In the genomic region with DNA sequence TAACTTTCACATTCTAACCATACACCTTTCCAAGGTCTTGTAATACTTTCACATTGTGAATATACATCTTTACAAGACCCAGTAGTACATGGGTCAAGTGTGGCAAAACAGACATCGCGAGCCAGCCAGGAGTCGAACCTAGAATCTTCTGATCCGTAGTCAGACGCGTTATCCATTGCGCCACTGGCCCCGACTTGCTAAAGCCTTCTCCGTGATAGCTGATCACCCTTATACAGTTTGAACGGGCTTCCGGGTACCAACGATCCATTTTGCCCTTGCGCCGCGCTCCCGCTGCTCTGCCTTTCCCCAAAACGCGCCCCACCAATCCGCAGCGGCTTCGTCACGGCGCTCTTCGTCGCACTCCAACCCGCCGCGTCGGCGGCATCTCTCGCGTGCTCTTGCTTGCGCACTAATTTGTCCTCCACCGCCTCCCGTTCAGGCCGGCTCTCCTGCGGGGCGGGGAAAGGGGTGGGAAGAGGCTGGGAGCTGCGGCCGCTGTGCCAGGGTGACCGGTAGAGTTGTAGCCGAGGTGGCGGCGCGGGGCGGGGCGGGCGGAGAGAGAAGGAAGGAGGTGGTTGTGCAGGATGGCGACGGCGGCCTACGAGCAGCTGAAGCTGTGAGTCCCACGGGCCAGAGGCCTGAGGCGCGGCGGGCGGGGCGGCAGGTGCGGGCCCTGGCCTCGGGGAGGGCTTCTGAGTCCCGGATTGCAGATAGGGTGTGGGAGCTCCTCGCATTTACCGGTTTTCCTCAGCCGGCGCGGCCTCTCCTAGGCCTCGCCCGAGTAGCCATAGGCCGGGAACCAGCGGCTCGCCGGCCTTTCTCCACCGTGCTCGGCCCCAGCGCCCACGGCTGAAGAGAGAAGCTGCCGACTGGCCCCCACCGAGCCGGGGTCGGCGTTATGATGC, we compare ENCODE assay signal across 1 cellular context.
TF ChIP-seq lines count a peak whose summit lies in the region.

A gene with protein sequence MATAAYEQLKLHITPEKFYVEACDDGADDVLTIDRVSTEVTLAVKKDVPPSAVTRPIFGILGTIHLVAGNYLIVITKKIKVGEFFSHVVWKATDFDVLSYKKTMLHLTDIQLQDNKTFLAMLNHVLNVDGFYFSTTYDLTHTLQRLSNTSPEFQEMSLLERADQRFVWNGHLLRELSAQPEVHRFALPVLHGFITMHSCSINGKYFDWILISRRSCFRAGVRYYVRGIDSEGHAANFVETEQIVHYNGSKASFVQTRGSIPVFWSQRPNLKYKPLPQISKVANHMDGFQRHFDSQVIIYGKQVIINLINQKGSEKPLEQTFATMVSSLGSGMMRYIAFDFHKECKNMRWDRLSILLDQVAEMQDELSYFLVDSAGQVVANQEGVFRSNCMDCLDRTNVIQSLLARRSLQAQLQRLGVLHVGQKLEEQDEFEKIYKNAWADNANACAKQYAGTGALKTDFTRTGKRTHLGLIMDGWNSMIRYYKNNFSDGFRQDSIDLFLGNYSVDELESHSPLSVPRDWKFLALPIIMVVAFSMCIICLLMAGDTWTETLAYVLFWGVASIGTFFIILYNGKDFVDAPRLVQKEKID (plus strand): TSS at position 515 of the 905 bp plus-strand sequence. CDS start 70 bp downstream, at position 585.

TF ChIP-seq in HepG2, 621 proteins besides CTCF, POLR2A, EP300 and RAD21 (continued from another document and continues in another):
- TF ChIP-seq, protein P1, sequence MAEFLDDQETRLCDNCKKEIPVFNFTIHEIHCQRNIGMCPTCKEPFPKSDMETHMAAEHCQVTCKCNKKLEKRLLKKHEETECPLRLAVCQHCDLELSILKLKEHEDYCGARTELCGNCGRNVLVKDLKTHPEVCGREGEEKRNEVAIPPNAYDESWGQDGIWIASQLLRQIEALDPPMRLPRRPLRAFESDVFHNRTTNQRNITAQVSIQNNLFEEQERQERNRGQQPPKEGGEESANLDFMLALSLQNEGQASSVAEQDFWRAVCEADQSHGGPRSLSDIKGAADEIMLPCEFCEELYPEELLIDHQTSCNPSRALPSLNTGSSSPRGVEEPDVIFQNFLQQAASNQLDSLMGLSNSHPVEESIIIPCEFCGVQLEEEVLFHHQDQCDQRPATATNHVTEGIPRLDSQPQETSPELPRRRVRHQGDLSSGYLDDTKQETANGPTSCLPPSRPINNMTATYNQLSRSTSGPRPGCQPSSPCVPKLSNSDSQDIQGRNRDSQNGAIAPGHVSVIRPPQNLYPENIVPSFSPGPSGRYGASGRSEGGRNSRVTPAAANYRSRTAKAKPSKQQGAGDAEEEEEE (CRISPR knock-in tag; IDR thresholded peaks at IDR 0.05; ENCODE audit: borderline replicate concordance), result peak; percentile 94; the same call in 1 of the 2 replicates
- peak; percentile 96 for TF ChIP-seq RBM22 (optimal IDR thresholded peaks at IDR 0.05; ENCODE audit: low read length)
- peak; percentile 88 for TF ChIP-seq ASH2L (IDR thresholded peaks at IDR 0.05; ENCODE audit: insufficient read length, low read depth, low read length)
- TF ChIP-seq ZBTB20 (CRISPR knock-in tag; IDR thresholded peaks at IDR 0.05; ENCODE audit: borderline replicate concordance, low read depth), result 0 out of 2 replicates have a peak, but pooled peaks have one; percentile 34
- TF ChIP-seq ZNF251 (CRISPR knock-in tag; IDR thresholded peaks at IDR 0.05), result no peak
- TF ChIP-seq, protein P2, sequence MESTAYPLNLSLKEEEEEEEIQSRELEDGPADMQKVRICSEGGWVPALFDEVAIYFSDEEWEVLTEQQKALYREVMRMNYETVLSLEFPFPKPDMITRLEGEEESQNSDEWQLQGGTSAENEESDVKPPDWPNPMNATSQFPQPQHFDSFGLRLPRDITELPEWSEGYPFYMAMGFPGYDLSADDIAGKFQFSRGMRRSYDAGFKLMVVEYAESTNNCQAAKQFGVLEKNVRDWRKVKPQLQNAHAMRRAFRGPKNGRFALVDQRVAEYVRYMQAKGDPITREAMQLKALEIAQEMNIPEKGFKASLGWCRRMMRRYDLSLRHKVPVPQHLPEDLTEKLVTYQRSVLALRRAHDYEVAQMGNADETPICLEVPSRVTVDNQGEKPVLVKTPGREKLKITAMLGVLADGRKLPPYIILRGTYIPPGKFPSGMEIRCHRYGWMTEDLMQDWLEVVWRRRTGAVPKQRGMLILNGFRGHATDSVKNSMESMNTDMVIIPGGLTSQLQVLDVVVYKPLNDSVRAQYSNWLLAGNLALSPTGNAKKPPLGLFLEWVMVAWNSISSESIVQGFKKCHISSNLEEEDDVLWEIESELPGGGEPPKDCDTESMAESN (CRISPR knock-in tag; conservative IDR thresholded peaks at IDR 0.05), result peak; percentile 80
- TF ChIP-seq JDP2 (CRISPR knock-in tag; IDR thresholded peaks at IDR 0.05; ENCODE audit: borderline replicate concordance), result 0 out of 2 replicates have a peak, but pooled peaks have one; percentile 53
- TF ChIP-seq MXI1 (IDR thresholded peaks at IDR 0.05; ENCODE audit: borderline replicate concordance, low read depth, low read length), result peak; percentile 64; the same call in 1 of the 3 replicates
- peak; percentile 91 for TF ChIP-seq PHF21A (CRISPR knock-in tag; IDR thresholded peaks at IDR 0.05)
- peak; percentile 82 for TF ChIP-seq RXRA (CRISPR knock-in tag; IDR thresholded peaks at IDR 0.05)
- TF ChIP-seq, protein P3, sequence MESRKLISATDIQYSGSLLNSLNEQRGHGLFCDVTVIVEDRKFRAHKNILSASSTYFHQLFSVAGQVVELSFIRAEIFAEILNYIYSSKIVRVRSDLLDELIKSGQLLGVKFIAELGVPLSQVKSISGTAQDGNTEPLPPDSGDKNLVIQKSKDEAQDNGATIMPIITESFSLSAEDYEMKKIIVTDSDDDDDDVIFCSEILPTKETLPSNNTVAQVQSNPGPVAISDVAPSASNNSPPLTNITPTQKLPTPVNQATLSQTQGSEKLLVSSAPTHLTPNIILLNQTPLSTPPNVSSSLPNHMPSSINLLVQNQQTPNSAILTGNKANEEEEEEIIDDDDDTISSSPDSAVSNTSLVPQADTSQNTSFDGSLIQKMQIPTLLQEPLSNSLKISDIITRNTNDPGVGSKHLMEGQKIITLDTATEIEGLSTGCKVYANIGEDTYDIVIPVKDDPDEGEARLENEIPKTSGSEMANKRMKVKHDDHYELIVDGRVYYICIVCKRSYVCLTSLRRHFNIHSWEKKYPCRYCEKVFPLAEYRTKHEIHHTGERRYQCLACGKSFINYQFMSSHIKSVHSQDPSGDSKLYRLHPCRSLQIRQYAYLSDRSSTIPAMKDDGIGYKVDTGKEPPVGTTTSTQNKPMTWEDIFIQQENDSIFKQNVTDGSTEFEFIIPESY (CRISPR knock-in tag; IDR thresholded peaks at IDR 0.05), result no peak
- peak; percentile 76 for TF ChIP-seq POLR2AphosphoS5 (IDR thresholded peaks at IDR 0.05; ENCODE audit: low read depth, low read length)
- TF ChIP-seq ZNF501 (CRISPR knock-in tag; IDR thresholded peaks at IDR 0.05), result peak; percentile 96
- TF ChIP-seq, protein P4, sequence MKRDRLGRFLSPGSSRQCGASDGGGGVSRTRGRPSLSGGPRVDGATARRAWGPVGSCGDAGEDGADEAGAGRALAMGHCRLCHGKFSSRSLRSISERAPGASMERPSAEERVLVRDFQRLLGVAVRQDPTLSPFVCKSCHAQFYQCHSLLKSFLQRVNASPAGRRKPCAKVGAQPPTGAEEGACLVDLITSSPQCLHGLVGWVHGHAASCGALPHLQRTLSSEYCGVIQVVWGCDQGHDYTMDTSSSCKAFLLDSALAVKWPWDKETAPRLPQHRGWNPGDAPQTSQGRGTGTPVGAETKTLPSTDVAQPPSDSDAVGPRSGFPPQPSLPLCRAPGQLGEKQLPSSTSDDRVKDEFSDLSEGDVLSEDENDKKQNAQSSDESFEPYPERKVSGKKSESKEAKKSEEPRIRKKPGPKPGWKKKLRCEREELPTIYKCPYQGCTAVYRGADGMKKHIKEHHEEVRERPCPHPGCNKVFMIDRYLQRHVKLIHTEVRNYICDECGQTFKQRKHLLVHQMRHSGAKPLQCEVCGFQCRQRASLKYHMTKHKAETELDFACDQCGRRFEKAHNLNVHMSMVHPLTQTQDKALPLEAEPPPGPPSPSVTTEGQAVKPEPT (CRISPR knock-in tag; IDR thresholded peaks at IDR 0.05; ENCODE audit: low read depth), result no peak; the same call in 1 of the 2 replicates
- TF ChIP-seq, protein P5, sequence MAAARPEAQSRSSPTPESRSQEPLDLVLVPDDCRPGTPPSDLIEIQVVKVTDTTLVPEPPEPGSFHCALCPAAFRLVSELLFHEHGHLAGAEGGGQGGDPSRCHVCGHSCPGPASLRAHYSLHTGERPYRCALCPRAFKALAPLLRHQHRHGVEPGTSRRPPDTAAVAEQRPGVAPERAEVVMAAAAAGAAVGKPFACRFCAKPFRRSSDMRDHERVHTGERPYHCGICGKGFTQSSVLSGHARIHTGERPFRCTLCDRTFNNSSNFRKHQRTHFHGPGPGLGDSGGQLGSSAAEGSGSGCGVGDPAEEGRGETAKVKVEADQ (CRISPR knock-in tag; IDR thresholded peaks at IDR 0.05; ENCODE audit: borderline replicate concordance), result peak; percentile 93; the same call in 1 of the 2 replicates
- TF ChIP-seq CBFB (CRISPR knock-in tag; IDR thresholded peaks at IDR 0.05), result peak; percentile 73
- TF ChIP-seq, protein P6, sequence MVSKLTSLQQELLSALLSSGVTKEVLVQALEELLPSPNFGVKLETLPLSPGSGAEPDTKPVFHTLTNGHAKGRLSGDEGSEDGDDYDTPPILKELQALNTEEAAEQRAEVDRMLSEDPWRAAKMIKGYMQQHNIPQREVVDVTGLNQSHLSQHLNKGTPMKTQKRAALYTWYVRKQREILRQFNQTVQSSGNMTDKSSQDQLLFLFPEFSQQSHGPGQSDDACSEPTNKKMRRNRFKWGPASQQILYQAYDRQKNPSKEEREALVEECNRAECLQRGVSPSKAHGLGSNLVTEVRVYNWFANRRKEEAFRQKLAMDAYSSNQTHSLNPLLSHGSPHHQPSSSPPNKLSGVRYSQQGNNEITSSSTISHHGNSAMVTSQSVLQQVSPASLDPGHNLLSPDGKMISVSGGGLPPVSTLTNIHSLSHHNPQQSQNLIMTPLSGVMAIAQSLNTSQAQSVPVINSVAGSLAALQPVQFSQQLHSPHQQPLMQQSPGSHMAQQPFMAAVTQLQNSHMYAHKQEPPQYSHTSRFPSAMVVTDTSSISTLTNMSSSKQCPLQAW (CRISPR knock-in tag; IDR thresholded peaks at IDR 0.05), result peak; percentile 97
- TF ChIP-seq EEA1 (CRISPR knock-in tag; IDR thresholded peaks at IDR 0.05; ENCODE audit: borderline replicate concordance), result peak; percentile 27; the same call in 1 of the 2 replicates
- TF ChIP-seq, protein P7, sequence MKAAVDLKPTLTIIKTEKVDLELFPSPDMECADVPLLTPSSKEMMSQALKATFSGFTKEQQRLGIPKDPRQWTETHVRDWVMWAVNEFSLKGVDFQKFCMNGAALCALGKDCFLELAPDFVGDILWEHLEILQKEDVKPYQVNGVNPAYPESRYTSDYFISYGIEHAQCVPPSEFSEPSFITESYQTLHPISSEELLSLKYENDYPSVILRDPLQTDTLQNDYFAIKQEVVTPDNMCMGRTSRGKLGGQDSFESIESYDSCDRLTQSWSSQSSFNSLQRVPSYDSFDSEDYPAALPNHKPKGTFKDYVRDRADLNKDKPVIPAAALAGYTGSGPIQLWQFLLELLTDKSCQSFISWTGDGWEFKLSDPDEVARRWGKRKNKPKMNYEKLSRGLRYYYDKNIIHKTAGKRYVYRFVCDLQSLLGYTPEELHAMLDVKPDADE (CRISPR knock-in tag; IDR thresholded peaks at IDR 0.05), result 0 out of 2 replicates have a peak, but pooled peaks have one; percentile 81
- peak; percentile 76; the same call in 1 of the 2 replicates for TF ChIP-seq XBP1 (CRISPR knock-in tag; IDR thresholded peaks at IDR 0.05)
- peak; percentile 33; the same call in 1 of the 2 replicates for TF ChIP-seq ZNF143 (CRISPR knock-in tag; IDR thresholded peaks at IDR 0.05)
- TF ChIP-seq MYC (CRISPR knock-in tag; IDR thresholded peaks at IDR 0.05; ENCODE audit: borderline replicate concordance), result peak; percentile 90; the same call in 1 of the 2 replicates
- peak; percentile 59; the same call in 1 of the 2 replicates for TF ChIP-seq PITX1 (CRISPR knock-in tag; IDR thresholded peaks at IDR 0.05)
- TF ChIP-seq MAF1 (CRISPR knock-in tag; IDR thresholded peaks at IDR 0.05; ENCODE audit: borderline replicate concordance), result peak; percentile 100
- TF ChIP-seq, protein P8, sequence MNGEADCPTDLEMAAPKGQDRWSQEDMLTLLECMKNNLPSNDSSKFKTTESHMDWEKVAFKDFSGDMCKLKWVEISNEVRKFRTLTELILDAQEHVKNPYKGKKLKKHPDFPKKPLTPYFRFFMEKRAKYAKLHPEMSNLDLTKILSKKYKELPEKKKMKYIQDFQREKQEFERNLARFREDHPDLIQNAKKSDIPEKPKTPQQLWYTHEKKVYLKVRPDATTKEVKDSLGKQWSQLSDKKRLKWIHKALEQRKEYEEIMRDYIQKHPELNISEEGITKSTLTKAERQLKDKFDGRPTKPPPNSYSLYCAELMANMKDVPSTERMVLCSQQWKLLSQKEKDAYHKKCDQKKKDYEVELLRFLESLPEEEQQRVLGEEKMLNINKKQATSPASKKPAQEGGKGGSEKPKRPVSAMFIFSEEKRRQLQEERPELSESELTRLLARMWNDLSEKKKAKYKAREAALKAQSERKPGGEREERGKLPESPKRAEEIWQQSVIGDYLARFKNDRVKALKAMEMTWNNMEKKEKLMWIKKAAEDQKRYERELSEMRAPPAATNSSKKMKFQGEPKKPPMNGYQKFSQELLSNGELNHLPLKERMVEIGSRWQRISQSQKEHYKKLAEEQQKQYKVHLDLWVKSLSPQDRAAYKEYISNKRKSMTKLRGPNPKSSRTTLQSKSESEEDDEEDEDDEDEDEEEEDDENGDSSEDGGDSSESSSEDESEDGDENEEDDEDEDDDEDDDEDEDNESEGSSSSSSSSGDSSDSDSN (CRISPR knock-in tag; IDR thresholded peaks at IDR 0.05), result peak; percentile 99
- TF ChIP-seq FLYWCH1 (CRISPR knock-in tag; IDR thresholded peaks at IDR 0.05), result 0 out of 2 replicates have a peak, but pooled peaks have one; percentile 23
- TF ChIP-seq DR1 (CRISPR knock-in tag; IDR thresholded peaks at IDR 0.05), result peak; percentile 92
- TF ChIP-seq MIER2 (CRISPR knock-in tag; IDR thresholded peaks at IDR 0.05), result 0 out of 2 replicates have a peak, but pooled peaks have one; percentile 8
- TF ChIP-seq HMG20B (CRISPR knock-in tag; conservative IDR thresholded peaks at IDR 0.05), result 0 out of 2 replicates have a peak, but pooled peaks have one; percentile 35
- peak; percentile 69; the same call in 1 of the 2 replicates for TF ChIP-seq ARNTL (CRISPR knock-in tag; IDR thresholded peaks at IDR 0.05)
- TF ChIP-seq, protein P9, sequence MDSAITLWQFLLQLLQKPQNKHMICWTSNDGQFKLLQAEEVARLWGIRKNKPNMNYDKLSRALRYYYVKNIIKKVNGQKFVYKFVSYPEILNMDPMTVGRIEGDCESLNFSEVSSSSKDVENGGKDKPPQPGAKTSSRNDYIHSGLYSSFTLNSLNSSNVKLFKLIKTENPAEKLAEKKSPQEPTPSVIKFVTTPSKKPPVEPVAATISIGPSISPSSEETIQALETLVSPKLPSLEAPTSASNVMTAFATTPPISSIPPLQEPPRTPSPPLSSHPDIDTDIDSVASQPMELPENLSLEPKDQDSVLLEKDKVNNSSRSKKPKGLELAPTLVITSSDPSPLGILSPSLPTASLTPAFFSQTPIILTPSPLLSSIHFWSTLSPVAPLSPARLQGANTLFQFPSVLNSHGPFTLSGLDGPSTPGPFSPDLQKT (CRISPR knock-in tag; IDR thresholded peaks at IDR 0.05; ENCODE audit: borderline replicate concordance), result 0 out of 2 replicates have a peak, but pooled peaks have one; percentile 70
- TF ChIP-seq ZNF678 (CRISPR knock-in tag; IDR thresholded peaks at IDR 0.05), result 0 out of 2 replicates have a peak, but pooled peaks have one; percentile 60
